In genomic region chr1:153783233-153784190, GRCh38 we compare ENCODE assay signal across 8 cellular contexts. TPM values are rescaled to one million over a fixed set of nuclear protein-coding genes. Genes with fewer than 3 reads are reported as not detected.
DNase-seq lines count a peak whose midpoint lies in the region; ATAC-seq and TF ChIP-seq lines count a peak whose summit lies in the region.

No MANE protein-coding gene starts in this region.

- peak overlapping the region; percentile 84 for H3K4me2 ChIP-seq in neuronal stem cell (ENCODE audit: insufficient read depth, low read length, poor library complexity, severe bottlenecking)

- ATAC-seq in foreskin keratinocyte: peak; percentile 85

- peak overlapping the region; percentile 87 for H2BK5ac ChIP-seq in neuronal stem cell (ENCODE audit: low read length)

- H3K4me3 ChIP-seq in H7 (ENCODE audit: insufficient read depth, low read depth, low read length): peak overlapping the region; percentile 81
- peak overlapping the region; percentile 67 to 85 for H3K4me3 ChIP-seq in neuronal stem cell (ENCODE audit: low read length in 2 of 2)
- H3K4me3 ChIP-seq in subcutaneous abdominal adipose tissue (ENCODE audit: low read depth in 1 of 5, low read length in 5 of 5): peak overlapping the region; percentile 57 to 81 (median 71)

- H2BK12ac ChIP-seq in neuronal stem cell (ENCODE audit: low read length): no peak overlapping the region

- no peak for TF ChIP-seq CTCF in foreskin keratinocyte (conservative IDR thresholded peaks at IDR 0.05)

- no peaks in the 10 kb centered on the region for H3K79me1 ChIP-seq in neuronal stem cell (ENCODE audit: low read depth, low read length)

- no peak overlapping the region for H4K8ac ChIP-seq in neuronal stem cell (ENCODE audit: low read depth, low read length)

- H2BK120ac ChIP-seq in neuronal stem cell (ENCODE audit: low read depth, low read length): no peak overlapping the region

- H3K23ac ChIP-seq in neuronal stem cell (ENCODE audit: low read depth, low read length, poor library complexity): peak overlapping the region; percentile 80

- H3K27me3 ChIP-seq in H7 (ENCODE audit: control insufficient read depth, insufficient read depth, low read length): no peaks in the 10 kb centered on the region
- H3K27me3 ChIP-seq in foreskin keratinocyte: no peaks in the 10 kb centered on the region
- H3K27me3 ChIP-seq in neuronal stem cell (ENCODE audit: control insufficient read depth in 3 of 3, insufficient read depth in 3 of 3, low read depth in 1 of 3, low read length in 3 of 3): no peaks in the 10 kb centered on the region
- H3K27me3 ChIP-seq in subcutaneous abdominal adipose tissue (ENCODE audit: control insufficient read depth in 5 of 5, insufficient read depth in 4 of 5, low read length in 5 of 5): no peaks in the 10 kb centered on the region

- peak; percentile 99 for DNase-seq in H7
- peak; percentile 84 for DNase-seq in M059J (ENCODE audit: low read depth)
- peak; percentile 95 for DNase-seq in SHP77 treated with DMSO at 0.1 percent for 48 hours (lab: John Stamatoyannopoulos, UW)
- DNase-seq in activated gamma-delta T cell treated with Interleukin-2 at 50 U/mL for 16 hours: peak; percentile 90
- DNase-seq in foreskin keratinocyte: peak; percentile 61 to 74
- DNase-seq in neuronal stem cell (ENCODE audit: low spot score): peak; percentile 86

- peak overlapping the region; percentile 6 for H3K14ac ChIP-seq in neuronal stem cell (ENCODE audit: low read length)

- H3K4me1 ChIP-seq in ES-I3 (ENCODE audit: insufficient read depth, low read length) (no peaks in the 10 kb centered on the region; the same call in 1 of the 2 replicates), foreskin keratinocyte (no peaks in the 10 kb centered on the region), neuronal stem cell (ENCODE audit: control insufficient read depth in 2 of 2, insufficient read depth in 1 of 2, low read depth in 1 of 2, low read length in 2 of 2) (peaks cover 4 to 9% of the 10 kb centered on the region in 2 donors), subcutaneous abdominal adipose tissue (ENCODE audit: control insufficient read depth in 5 of 5, insufficient read depth in 5 of 5, low read length in 5 of 5) (peaks cover 0 to 30% (median 26%) of the 10 kb centered on the region in 5 donors)

- WGBS in neuronal stem cell (ENCODE audit: extremely low coverage in 2 of 2, insufficient read length in 2 of 2, insufficient replicate concordance in 1 of 2), 2 donors: no CpG with 5 or more reads among the region's 61 CpGs

- H3K9me3 ChIP-seq in ES-I3 (ENCODE audit: control insufficient read depth, insufficient read depth, low read length) (no peaks in the 10 kb centered on the region), neuronal stem cell (replicated peaks in 1 of 2; ENCODE audit: control insufficient read depth in 2 of 2, insufficient read depth in 1 of 2, low read depth in 1 of 2, low read length in 2 of 2) (no peaks in the 10 kb centered on the region), subcutaneous abdominal adipose tissue (ENCODE audit: control insufficient read depth in 5 of 5, low read length in 5 of 5) (no peaks in the 10 kb centered on the region)

- H2AK5ac ChIP-seq in neuronal stem cell (ENCODE audit: low read depth, low read length): no peak overlapping the region

- H3K36me3 ChIP-seq in ES-I3 (ENCODE audit: insufficient read depth, low read length) (no peaks in the 10 kb centered on the region), H7 (replicated peaks; ENCODE audit: control insufficient read depth, insufficient read depth, low read length) (no peaks in the 10 kb centered on the region), neuronal stem cell (replicated peaks in 1 of 2; ENCODE audit: control insufficient read depth in 2 of 2, insufficient read depth in 2 of 2, low read length in 2 of 2) (peaks cover 0 to 13% of the 10 kb centered on the region in 2 donors), subcutaneous abdominal adipose tissue (ENCODE audit: control insufficient read depth in 5 of 5, insufficient read depth in 5 of 5, low read length in 5 of 5) (peaks cover 0 to 17% (median 7%) of the 10 kb centered on the region in 5 donors)

- H3K27ac ChIP-seq in foreskin keratinocyte: peak overlapping the region; percentile 64
- peak overlapping the region; percentile 75 for H3K27ac ChIP-seq in neuronal stem cell (replicated peaks; ENCODE audit: low read length)
- H3K27ac ChIP-seq in subcutaneous abdominal adipose tissue (ENCODE audit: low read depth, low read length): peak overlapping the region; percentile 95

- no peak overlapping the region for H2BK15ac ChIP-seq in neuronal stem cell (ENCODE audit: low read length)

- peak overlapping the region; percentile 97 for H3K18ac ChIP-seq in neuronal stem cell (ENCODE audit: low read length)

- H3K9ac ChIP-seq in ES-I3 (ENCODE audit: low read depth, low read length) (peak overlapping the region; percentile 69), neuronal stem cell (ENCODE audit: low read depth, low read length, poor library complexity) (no peak overlapping the region), subcutaneous abdominal adipose tissue (ENCODE audit: low read length in 5 of 5) (peak overlapping the region; percentile 28 to 91 (median 78))

- no peak overlapping the region for H4K91ac ChIP-seq in neuronal stem cell (ENCODE audit: low read depth, low read length, poor library complexity)

- peak overlapping the region; percentile 97 for H2AFZ ChIP-seq in neuronal stem cell (ENCODE audit: low read length)

- H3K4ac ChIP-seq in neuronal stem cell (ENCODE audit: low read length): no peak overlapping the region

RNA-seq across cellular contexts. Expression of gene SLC27A3, which starts 8.3 kb away (rescaled TPM):
- 44.7 and 48.9 TPM in 2 replicates for total RNA-seq in H7 (2014; rRNA removed; shearing (Covaris generic))
- total RNA-seq in M059J (2014; rRNA removed; shearing (Covaris generic)): 1.2 and 3.7 TPM in 2 replicates
- 10.3 and 11.4 TPM in 2 replicates for total RNA-seq in foreskin keratinocyte
- polyA plus RNA-seq in foreskin keratinocyte: 15.0 TPM in 2 replicates
- 7.5 TPM for polyA plus RNA-seq in neuronal stem cell (2013, experiment 1 of 2)
- polyA plus RNA-seq in neuronal stem cell (2013, experiment 2 of 2): 7.2 TPM

RNA-seq across cellular contexts. Expression of gene INTS3, which starts 55.7 kb away (rescaled TPM):
- 58.3 and 66.6 TPM in 2 replicates for total RNA-seq in H7 (2014; rRNA removed; shearing (Covaris generic))
- 21.4 and 37.0 TPM in 2 replicates for total RNA-seq in M059J (2014; rRNA removed; shearing (Covaris generic))
- total RNA-seq in foreskin keratinocyte: 33.2 TPM in 2 replicates
- 18.8 and 20.3 TPM in 2 replicates for polyA plus RNA-seq in foreskin keratinocyte
- 24.8 TPM for polyA plus RNA-seq in neuronal stem cell (2013, experiment 1 of 2)
- 24.2 TPM for polyA plus RNA-seq in neuronal stem cell (2013, experiment 2 of 2)

Comparison
In these comparisons a context has a peak if more than half of its experiments do, and no peak if none do; other contexts are left out.
1. Peak in every context shown above with its lines: DNase-seq, ATAC-seq, H3K4me3 ChIP-seq and H3K27ac ChIP-seq.